Comparison of ENCODE assay signal across 18 cellular contexts in the genomic region with DNA sequence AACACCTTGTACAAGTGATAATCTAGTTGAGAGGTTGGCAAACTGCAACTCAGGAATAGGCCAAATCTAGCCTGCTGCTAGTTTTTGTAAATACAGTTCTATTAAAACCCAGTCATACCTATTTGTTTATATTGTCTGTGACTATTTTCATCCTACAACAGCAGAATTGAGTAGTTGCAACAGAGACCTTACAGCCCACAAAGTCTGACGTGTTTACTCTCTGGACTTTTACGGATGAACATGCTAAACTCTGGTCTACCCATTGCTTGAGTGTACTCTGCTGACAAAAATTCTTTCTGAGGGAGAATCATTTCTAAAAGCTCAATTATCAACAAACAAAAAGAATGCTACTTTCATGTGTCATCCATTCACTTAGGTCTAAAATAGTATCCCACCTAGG.
"Had no signal": no experiment of that assay in that cellular context is flagged by ENCODE, and none has a peak within 500 bp of the region (broad histone marks: within the 10 kb centered on the region; RNA-seq: fewer than 3 reads in every experiment).

No MANE protein-coding gene starts in this region.

- H3K4me1 ChIP-seq: parathyroid adenoma, tibial artery had no signal

- H3K4me3 Mint-ChIP-seq: activated naive CD4-positive, alpha-beta T cell treated with anti-CD3 and anti-CD28 coated beads for 36 hours; activated T-helper 17 cell treated with anti-CD3 and anti-CD28 coated beads, Interleukin-2, amount 50 U/mL, for 72 hours; naive thymus-derived CD4-positive, alpha-beta T cell had no signal

- H3K9me3 ChIP-seq: mucosa of descending colon had no signal

- ATAC-seq: activated T-helper 17 cell treated with anti-CD3 and anti-CD28 coated beads, Interleukin-2, amount 50 U/mL, for 72 hours; mucosa of descending colon; naive thymus-derived CD4-positive, alpha-beta T cell had no signal

- H3K79me2 ChIP-seq: parathyroid adenoma had no signal

- H3K27me3 ChIP-seq: tibial artery had no signal

- H3K9me3 Mint-ChIP-seq: activated naive CD4-positive, alpha-beta T cell treated with anti-CD3 and anti-CD28 coated beads for 36 hours had no signal

- H3K4me1 Mint-ChIP-seq: activated T-helper 17 cell treated with anti-CD3 and anti-CD28 coated beads, Interleukin-2, amount 50 U/mL, for 72 hours; naive thymus-derived CD4-positive, alpha-beta T cell had no signal

- H3K4me3 ChIP-seq: coronary artery, lung, mucosa of descending colon, tibial artery had no signal

- H3K9ac ChIP-seq: parathyroid adenoma had no signal

- DNase-seq: activated CD4-positive, CD25-positive, alpha-beta regulatory T cell treated with anti-CD3 and anti-CD28 coated beads, Interleukin-2, amount 50 U/mL, for 72 hours; activated naive CD4-positive, alpha-beta T cell treated with anti-CD3 and anti-CD28 coated beads for 36 hours; activated T-cell treated with anti-CD3 and anti-CD28 coated beads for 4 hours; central memory CD4-positive, alpha-beta T cell; effector CD4-positive, alpha-beta T cell; foreskin melanocyte; head of caudate nucleus; mucosa of descending colon; naive thymus-derived CD4-positive, alpha-beta T cell; retina; stimulated activated CD4-positive, alpha-beta T cell treated with anti-CD3 and anti-CD28 coated beads, Interleukin-12 subunit alpha, Interleukin-12 subunit beta, amount 100 ng/mL, for 4 hours; stimulated activated CD4-positive, alpha-beta T cell treated with anti-CD3 and anti-CD28 coated beads, Interleukin-2, amount 100 ng/mL, for 48 hours; stimulated activated naive CD4-positive, alpha-beta T cell; tibial artery had no signal

- H3K27ac Mint-ChIP-seq: activated naive CD4-positive, alpha-beta T cell treated with anti-CD3 and anti-CD28 coated beads for 36 hours; activated T-helper 17 cell treated with anti-CD3 and anti-CD28 coated beads, Interleukin-2, amount 50 U/mL, for 72 hours; naive thymus-derived CD4-positive, alpha-beta T cell had no signal

- H3K27ac ChIP-seq: coronary artery, parathyroid adenoma, tibial artery had no signal

- H3K27me3 Mint-ChIP-seq: activated T-helper 17 cell treated with anti-CD3 and anti-CD28 coated beads, Interleukin-2, amount 50 U/mL, for 72 hours; naive thymus-derived CD4-positive, alpha-beta T cell had no signal

- H2AFZ ChIP-seq: parathyroid adenoma had no signal
